In the genomic region with DNA sequence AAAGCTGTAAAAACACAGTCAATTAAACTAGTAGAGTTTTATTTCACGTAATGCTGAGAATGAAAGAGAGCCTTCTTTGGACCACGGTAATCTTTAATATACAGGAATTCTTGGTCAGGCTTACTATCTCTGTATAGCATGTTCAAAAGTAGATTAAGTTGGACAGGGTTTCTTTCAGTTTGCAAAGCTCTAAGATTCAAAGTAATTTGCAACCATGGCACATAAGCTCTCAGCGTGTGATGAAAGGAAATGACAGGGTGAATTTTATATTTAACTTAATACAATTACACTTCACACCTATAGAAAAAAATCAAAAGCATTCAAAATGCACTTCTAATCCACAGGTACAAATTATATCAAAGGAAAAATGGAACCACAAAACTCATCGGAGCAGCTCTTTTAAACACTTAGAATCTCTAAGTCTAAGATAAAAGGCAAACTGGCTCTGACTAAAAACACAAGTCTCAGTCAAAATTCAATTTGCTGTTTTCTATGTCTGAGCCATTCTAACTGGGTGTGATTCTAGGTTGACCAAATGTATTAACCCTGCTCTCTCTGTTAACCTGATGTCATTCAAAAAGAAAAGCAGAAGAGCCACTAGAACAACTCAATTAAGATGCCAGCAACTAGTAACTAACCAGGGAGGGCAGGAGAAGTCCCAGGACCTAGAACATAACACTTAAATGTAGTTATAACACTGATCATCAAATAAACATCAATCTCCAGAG, we compare ENCODE assay signal across 15 cellular contexts.
A peak's percentile ranks its signal among the peaks of the same experiment; 100 is the strongest.
DNase-seq lines count a peak whose midpoint lies in the region; ATAC-seq lines count a peak whose summit lies in the region.
"Had no signal": no experiment of that assay in that cellular context is flagged by ENCODE, and none has a peak within 500 bp of the region (broad histone marks: within the 10 kb centered on the region; RNA-seq: fewer than 3 reads in every experiment).

No MANE protein-coding gene starts in this region.

- H3K36me3 Mint-ChIP-seq in activated naive CD8-positive, alpha-beta T cell: no peaks in the 10 kb centered on the region
- H3K36me3 Mint-ChIP-seq in activated naive CD8-positive, alpha-beta T cell treated with anti-CD3 and anti-CD28 coated beads for 36 hours: peaks cover 2% of the 10 kb centered on the region
- H3K36me3 Mint-ChIP-seq in T-helper 1 cell treated with Interleukin-12 subunit alpha and Interleukin-12 subunit beta and Interleukin-4 antibody, amounts not matched to agents 30 μg/mL and 1 μg/mL, for 36 hours (ENCODE audit: low read depth): peaks cover 2% of the 10 kb centered on the region
- H3K36me3 Mint-ChIP-seq in memory B cell: no peaks in the 10 kb centered on the region

- DNase-seq in activated naive CD8-positive, alpha-beta T cell treated with anti-CD3 and anti-CD28 coated beads for 36 hours: no peak
- DNase-seq in memory B cell (ENCODE audit: low spot score in 2 of 2) (no peak), DMS 273 treated with DMSO at 0.1 percent for 48 hours (lab: John Stamatoyannopoulos, UW) (no peak), Right ventricle myocardium inferior (ENCODE audit: missing footprints) (no peak)
- DNase-seq in stimulated activated naive CD8-positive, alpha-beta T cell treated with anti-CD3 and anti-CD28 coated beads, Interleukin-15, amount 100 ng/mL, for 72 hours: no peak
- DNase-seq: activated CD8-positive, alpha-beta memory T cell treated with anti-CD3 and anti-CD28 coated beads, Interleukin-2, amount 50 U/mL, for 4 hours; AML-193; mucosa of descending colon; NCI-H146; NCI-H524; RPMI8226; T-helper 9 cell had no signal

- ATAC-seq in memory B cell (ENCODE audit: low read depth) (no peak), HG03095 (IDR thresholded peaks at IDR 0.05; ENCODE audit: unreplicated experiment) (no peak), Right ventricle myocardium inferior (no peak)
- ATAC-seq in stimulated activated naive CD8-positive, alpha-beta T cell treated with anti-CD3 and anti-CD28 coated beads, Interleukin-15, amount 100 ng/mL, for 72 hours: peak; percentile 81
- ATAC-seq: mucosa of descending colon had no signal

- H3K27me3 Mint-ChIP-seq in activated naive CD8-positive, alpha-beta T cell: no peaks in the 10 kb centered on the region
- H3K27me3 Mint-ChIP-seq in activated naive CD8-positive, alpha-beta T cell treated with anti-CD3 and anti-CD28 coated beads for 36 hours: no peaks in the 10 kb centered on the region
- no peaks in the 10 kb centered on the region for H3K27me3 Mint-ChIP-seq in T-helper 1 cell treated with Interleukin-12 subunit alpha and Interleukin-12 subunit beta and Interleukin-4 antibody, amounts not matched to agents 30 μg/mL and 1 μg/mL, for 36 hours (ENCODE audit: low read depth)
- H3K27me3 Mint-ChIP-seq in memory B cell: no peaks in the 10 kb centered on the region
- no peaks in the 10 kb centered on the region for H3K27me3 Mint-ChIP-seq in stimulated activated naive CD8-positive, alpha-beta T cell treated with anti-CD3 and anti-CD28 coated beads, Interleukin-15, amount 100 ng/mL, for 72 hours

- intact Hi-C loops in Right ventricle myocardium inferior (cut with DNase I): loop anchor here (5.0 kb wide), 1 partner anchor 58 kb away; no protein-coding TSS in a partner anchor

- H3K9me3 Mint-ChIP-seq in activated naive CD8-positive, alpha-beta T cell (ENCODE audit: low read depth): no peaks in the 10 kb centered on the region
- H3K9me3 Mint-ChIP-seq in activated naive CD8-positive, alpha-beta T cell treated with anti-CD3 and anti-CD28 coated beads for 36 hours: no peaks in the 10 kb centered on the region
- H3K9me3 Mint-ChIP-seq in T-helper 1 cell treated with Interleukin-12 subunit alpha and Interleukin-12 subunit beta and Interleukin-4 antibody, amounts not matched to agents 30 μg/mL and 1 μg/mL, for 36 hours: no peaks in the 10 kb centered on the region
- H3K9me3 Mint-ChIP-seq in memory B cell: no peaks in the 10 kb centered on the region
- H3K9me3 Mint-ChIP-seq in stimulated activated naive CD8-positive, alpha-beta T cell treated with anti-CD3 and anti-CD28 coated beads, Interleukin-15, amount 100 ng/mL, for 72 hours: no peaks in the 10 kb centered on the region

- peaks cover 40% of the 10 kb centered on the region for H3K4me1 Mint-ChIP-seq in activated naive CD8-positive, alpha-beta T cell (ENCODE audit: low read depth)
- peaks cover 34% of the 10 kb centered on the region for H3K4me1 Mint-ChIP-seq in activated naive CD8-positive, alpha-beta T cell treated with anti-CD3 and anti-CD28 coated beads for 36 hours
- H3K4me1 Mint-ChIP-seq in T-helper 1 cell treated with Interleukin-12 subunit alpha and Interleukin-12 subunit beta and Interleukin-4 antibody, amounts not matched to agents 30 μg/mL and 1 μg/mL, for 36 hours (ENCODE audit: low read depth): peaks cover 38% of the 10 kb centered on the region
- peaks cover 31% of the 10 kb centered on the region for H3K4me1 Mint-ChIP-seq in memory B cell
- peaks cover 43% of the 10 kb centered on the region for H3K4me1 Mint-ChIP-seq in stimulated activated naive CD8-positive, alpha-beta T cell treated with anti-CD3 and anti-CD28 coated beads, Interleukin-15, amount 100 ng/mL, for 72 hours

- peak overlapping the region; percentile 37 for H3K27ac Mint-ChIP-seq in activated naive CD8-positive, alpha-beta T cell
- H3K27ac Mint-ChIP-seq in activated naive CD8-positive, alpha-beta T cell treated with anti-CD3 and anti-CD28 coated beads for 36 hours: no peak overlapping the region
- H3K27ac Mint-ChIP-seq in T-helper 1 cell treated with Interleukin-12 subunit alpha and Interleukin-12 subunit beta and Interleukin-4 antibody, amounts not matched to agents 30 μg/mL and 1 μg/mL, for 36 hours: peak overlapping the region; percentile 49
- H3K27ac Mint-ChIP-seq in memory B cell: peak overlapping the region; percentile 72
- no peak overlapping the region for H3K27ac Mint-ChIP-seq in stimulated activated naive CD8-positive, alpha-beta T cell treated with anti-CD3 and anti-CD28 coated beads, Interleukin-15, amount 100 ng/mL, for 72 hours

- no peak overlapping the region for H3K4me3 Mint-ChIP-seq in activated naive CD8-positive, alpha-beta T cell
- no peak overlapping the region for H3K4me3 Mint-ChIP-seq in activated naive CD8-positive, alpha-beta T cell treated with anti-CD3 and anti-CD28 coated beads for 36 hours
- no peak overlapping the region for H3K4me3 Mint-ChIP-seq in T-helper 1 cell treated with Interleukin-12 subunit alpha and Interleukin-12 subunit beta and Interleukin-4 antibody, amounts not matched to agents 30 μg/mL and 1 μg/mL, for 36 hours
- H3K4me3 Mint-ChIP-seq in memory B cell: no peak overlapping the region
- no peak overlapping the region for H3K4me3 Mint-ChIP-seq in stimulated activated naive CD8-positive, alpha-beta T cell treated with anti-CD3 and anti-CD28 coated beads, Interleukin-15, amount 100 ng/mL, for 72 hours

Comparison
In these comparisons a context has a peak if more than half of its experiments do, and no peak if none do; other contexts are left out.
1. H3K27ac Mint-ChIP-seq: peak in activated naive CD8-positive, alpha-beta T cell (single experiment), T-helper 1 cell treated with Interleukin-12 subunit alpha and Interleukin-12 subunit beta and Interleukin-4 antibody, amounts not matched to agents 30 μg/mL and 1 μg/mL, for 36 hours (single experiment) and memory B cell (single experiment); none in activated naive CD8-positive, alpha-beta T cell treated with anti-CD3 and anti-CD28 coated beads for 36 hours (single experiment) and stimulated activated naive CD8-positive, alpha-beta T cell treated with anti-CD3 and anti-CD28 coated beads, Interleukin-15, amount 100 ng/mL, for 72 hours (0 of 2).